27 cellular contexts compared by ENCODE assay signal in genomic region chr5:165407352-165407751, GRCh38.
"Had no signal": no experiment of that assay in that cellular context is flagged by ENCODE, and none has a peak within 500 bp of the region (broad histone marks: within the 10 kb centered on the region; RNA-seq: fewer than 3 reads in every experiment).

No MANE protein-coding gene starts in this region.

- H3K9me3 ChIP-seq: suprapubic skin, testis, thoracic aorta, thyroid gland, upper lobe of left lung, upper lobe of right lung, uterus, vagina had no signal

- H3K27me3 ChIP-seq: stomach, suprapubic skin, testis, thyroid gland, tibial artery, tibial nerve, transverse colon, upper lobe of left lung, upper lobe of right lung, uterus, vagina had no signal

- H3K4me1 ChIP-seq: stomach, suprapubic skin, testis, thyroid gland, tibial artery, tibial nerve, transverse colon, upper lobe of right lung, uterus, vagina had no signal

- ATAC-seq: stimulated activated effector memory CD8-positive, alpha-beta T cell treated with anti-CD3 and anti-CD28 coated beads, Interleukin-12 subunit alpha, Interleukin-12 subunit beta, amount 100 ng/mL, for 72 hours; stimulated activated memory B cell treated with anti-CD40 and anti-IgM and Interleukin-4, amounts not matched to agents 10 μg/mL and 1 μg/mL and 100 μg/mL, for 72 hours; stimulated activated naive B cell treated with anti-CD40 and anti-IgM and Interleukin-4, amounts not matched to agents 10 μg/mL and 1 μg/mL and 100 μg/mL, for 72 hours; stimulated activated naive CD8-positive, alpha-beta T cell treated with anti-CD3 and anti-CD28 coated beads, Interleukin-15, amount 100 ng/mL, for 72 hours; stimulated activated naive CD8-positive, alpha-beta T cell treated with anti-CD3 and anti-CD28 coated beads, Interleukin-15, Interleukin-2, amounts not matched to agents 100 U/mL and 50 U/mL, for 24 hours; upper lobe of right lung had no signal

- H3K27ac ChIP-seq: stomach, suprapubic skin, testis, thoracic aorta, thyroid gland, tibial artery, tibial nerve, transverse colon, upper lobe of left lung, upper lobe of right lung, uterus, vagina had no signal

- FAIRE-seq: urothelium cell line had no signal

- H3K36me3 ChIP-seq: stomach, suprapubic skin, thoracic aorta, thyroid gland, tibial artery, tibial nerve, transverse colon, upper lobe of left lung, upper lobe of right lung, uterus, vagina had no signal

- H3K4me3 ChIP-seq: stomach, suprapubic skin, testis, thoracic aorta, thyroid gland, tibial artery, tibial nerve, transverse colon, upper lobe of left lung, upper lobe of right lung, uterus, vagina had no signal

- DNase-seq: stimulated activated CD4-positive, alpha-beta T cell treated with anti-CD3 and anti-CD28 coated beads, Interleukin-2, amount 100 ng/mL, for 48 hours; stimulated activated CD4-positive, alpha-beta T cell treated with anti-CD3 and anti-CD28 coated beads, Interleukin-4, amount 100 ng/mL, for 1 hour; stimulated activated CD4-positive, alpha-beta T cell treated with anti-CD3 and anti-CD28 coated beads, Interleukin-4, amount 100 ng/mL, for 24 hours; stimulated activated CD4-positive, alpha-beta T cell treated with anti-CD3 and anti-CD28 coated beads, Interleukin-4, amount 100 ng/mL, for 4 hours; stimulated activated CD8-positive, alpha-beta memory T cell treated with anti-CD3 and anti-CD28 coated beads, Interleukin-4, amount 100 ng/mL, for 48 hours; stimulated activated naive B cell treated with anti-CD40 and anti-IgM and Interleukin-4, amounts not matched to agents 10 μg/mL and 1 μg/mL and 100 μg/mL, for 72 hours; stimulated activated naive CD4-positive, alpha-beta T cell; stimulated activated naive CD4-positive, alpha-beta T cell treated with Interleukin-2 at 50 U/mL for 16 hours; stimulated activated naive CD8-positive, alpha-beta T cell treated with anti-CD3 and anti-CD28 coated beads, Interleukin-15, amount 100 ng/mL, for 72 hours; stimulated activated naive CD8-positive, alpha-beta T cell treated with anti-CD3 and anti-CD28 coated beads, Interleukin-15, Interleukin-2, amounts not matched to agents 100 U/mL and 50 U/mL, for 24 hours; stomach; substantia nigra; testis; thyroid gland; tibial artery; transverse colon; trophoblast cell; upper lobe of left lung; upper lobe of right lung; uterus had no signal
